9 cellular contexts compared by ENCODE assay signal in the genomic region with DNA sequence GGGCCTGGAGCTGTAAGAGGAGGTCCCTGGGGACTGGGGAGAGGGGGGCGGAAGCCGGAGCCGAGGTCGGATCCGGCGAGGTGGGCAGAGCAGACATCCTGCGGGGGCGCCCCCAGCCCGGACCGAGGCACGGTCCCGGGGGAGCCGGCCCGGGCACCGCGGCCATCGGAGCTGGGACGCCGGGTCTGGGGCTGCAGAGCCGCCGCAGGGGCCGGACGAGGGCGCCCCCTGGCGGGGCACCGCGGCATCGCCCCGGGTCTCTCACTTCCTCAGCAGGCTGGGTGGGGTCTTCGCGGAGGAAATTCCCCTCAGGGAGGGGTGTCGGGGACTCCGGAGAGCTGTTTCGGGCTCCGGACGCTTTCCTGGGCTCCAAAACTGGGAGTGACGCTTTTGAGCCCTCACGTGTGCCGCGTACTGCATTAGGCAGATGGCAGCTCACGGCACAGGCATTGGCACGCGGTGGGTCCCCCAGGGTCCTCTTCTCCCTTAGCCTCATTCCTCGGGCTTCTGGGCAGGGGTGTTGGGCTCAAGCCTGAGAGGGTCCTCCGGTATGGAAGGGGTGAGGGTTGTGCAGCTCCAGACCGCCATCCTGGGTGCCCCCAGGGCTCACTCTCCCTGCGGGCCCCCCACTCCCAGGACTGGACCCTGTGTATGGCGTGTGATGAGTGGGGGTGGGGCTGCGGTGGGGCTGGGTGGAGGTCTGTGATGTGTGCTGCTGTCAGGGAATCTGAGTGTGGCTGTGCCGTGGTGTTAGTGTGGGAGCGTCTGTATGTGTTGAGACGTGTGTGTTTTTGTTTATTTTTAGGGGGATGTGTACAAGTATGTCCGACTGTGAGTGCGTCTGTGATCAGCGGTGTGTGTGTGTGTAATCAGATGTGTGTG. TPM values are rescaled to one million over a fixed set of nuclear protein-coding genes. Genes with fewer than 3 reads are reported as not detected.
DNase-seq lines count a peak whose midpoint lies in the region; ATAC-seq, FAIRE-seq and TF ChIP-seq lines count a peak whose summit lies in the region.
"Had no signal": no experiment of that assay in that cellular context is flagged by ENCODE, and none has a peak within 500 bp of the region (broad histone marks: within the 10 kb centered on the region; RNA-seq: fewer than 3 reads in every experiment).

No MANE protein-coding gene starts in this region.

- no peaks in the 10 kb centered on the region for H3K36me3 ChIP-seq in upper lobe of left lung
- H3K36me3 ChIP-seq: SJSA1 had no signal

- FAIRE-seq in D721Med (lab: Jason Lieb, UNC) = no peak

- intact Hi-C loops in activated CD8-positive, alpha-beta T cell treated with anti-CD3 and anti-CD28 coated beads for 36 hours (cut with micrococcal nuclease) = loop anchor here (5.0 kb wide), 1 partner anchor 84 kb away; no protein-coding TSS in a partner anchor

- TF ChIP-seq POLR2A in upper lobe of left lung (IDR thresholded peaks at IDR 0.05) = no peak

- peak overlapping the region; percentile 28 for H3K4me3 ChIP-seq in epithelial cell of esophagus (ENCODE audit: low read length)
- H3K4me3 ChIP-seq in upper lobe of left lung = peak overlapping the region in 3 of 4 donors; percentile 4 to 42 (median 39)
- H3K4me3 ChIP-seq: SJSA1 had no signal

- H3K4me1 ChIP-seq in upper lobe of left lung = peaks cover 19 to 29% (median 28%) of the 10 kb centered on the region in 4 donors

- peaks cover 15% of the 10 kb centered on the region for H3K4me1 Mint-ChIP-seq in activated CD8-positive, alpha-beta T cell treated with anti-CD3 and anti-CD28 coated beads for 36 hours (ENCODE audit: low read depth)
- peaks cover 9 to 26% (median 13%) of the 10 kb centered on the region in 3 donors for H3K4me1 Mint-ChIP-seq in naive B cell

- H3K9me3 Mint-ChIP-seq in activated CD8-positive, alpha-beta T cell treated with anti-CD3 and anti-CD28 coated beads for 36 hours = no peaks in the 10 kb centered on the region
- peaks cover 0 to 6% (median 2%) of the 10 kb centered on the region in 7 donors for H3K9me3 Mint-ChIP-seq in naive B cell

- H3K27me3 ChIP-seq in upper lobe of left lung = peaks cover 2 to 35% (median 13%) of the 10 kb centered on the region in 4 donors

- H3K27ac Mint-ChIP-seq in activated CD8-positive, alpha-beta T cell treated with anti-CD3 and anti-CD28 coated beads for 36 hours = no peak overlapping the region
- H3K27ac Mint-ChIP-seq in naive B cell = peak overlapping the region in 3 of 6 donors; percentile 0 to 60 (median 16)

- H3K36me3 Mint-ChIP-seq in activated CD8-positive, alpha-beta T cell treated with anti-CD3 and anti-CD28 coated beads for 36 hours (ENCODE audit: low read depth) = no peaks in the 10 kb centered on the region
- no peaks in the 10 kb centered on the region for H3K36me3 Mint-ChIP-seq in naive B cell

- H3K27me3 Mint-ChIP-seq in activated CD8-positive, alpha-beta T cell treated with anti-CD3 and anti-CD28 coated beads for 36 hours = peaks cover 60% of the 10 kb centered on the region
- peaks cover 41 to 86% (median 55%) of the 10 kb centered on the region in 3 donors for H3K27me3 Mint-ChIP-seq in naive B cell

- H3K4me3 Mint-ChIP-seq in activated CD8-positive, alpha-beta T cell treated with anti-CD3 and anti-CD28 coated beads for 36 hours = peak overlapping the region; percentile 44
- H3K4me3 Mint-ChIP-seq in naive B cell = peak overlapping the region; percentile 57 to 86 (median 75)

- CTCF ChIA-PET in activated CD8-positive, alpha-beta T cell treated with anti-CD3 and anti-CD28 coated beads for 36 hours (lab: Charles Lee) = interaction anchor here (0.6 to 3.3 kb wide), 39 partner anchors 9 to 824 kb away, joined by 3 to 47 read pairs (median 4); no protein-coding TSS in a partner anchor

- peak; percentile 56 for TF ChIP-seq CTCF in D721Med (IDR thresholded peaks at IDR 0.05; ENCODE audit: insufficient read depth, missing control alignments)
- peak; percentile 99 for TF ChIP-seq CTCF in activated CD8-positive, alpha-beta T cell treated with anti-CD3 and anti-CD28 coated beads for 36 hours (IDR thresholded peaks at IDR 0.05)
- TF ChIP-seq CTCF in epithelial cell of esophagus (IDR thresholded peaks at IDR 0.05; ENCODE audit: insufficient read depth, low read depth, low read length, missing control alignments) = peak; percentile 62
- TF ChIP-seq CTCF in upper lobe of left lung (IDR thresholded peaks at IDR 0.05) = peak; percentile 91 to 97 (median 94)

- no peak for TF ChIP-seq EP300 in upper lobe of left lung (IDR thresholded peaks at IDR 0.05)

- ATAC-seq in activated CD8-positive, alpha-beta T cell treated with anti-CD3 and anti-CD28 coated beads for 36 hours = peak; percentile 58
- ATAC-seq in naive B cell (ENCODE audit: low read depth in 2 of 2) = peak; percentile 58 to 59
- ATAC-seq in upper lobe of left lung (ENCODE audit: low FRiP score in 2 of 2) = peak; percentile 34 to 82
- ATAC-seq in HG03354 (IDR thresholded peaks at IDR 0.05; ENCODE audit: poor library complexity, severe bottlenecking, unreplicated experiment) = no peak
- no peak for ATAC-seq in HG02981 (IDR thresholded peaks at IDR 0.05; ENCODE audit: unreplicated experiment)

- H3K27ac ChIP-seq in upper lobe of left lung = no peak overlapping the region
- H3K27ac ChIP-seq: SJSA1 had no signal

- POLR2A ChIA-PET in activated CD8-positive, alpha-beta T cell treated with anti-CD3 and anti-CD28 coated beads for 36 hours (lab: Charles Lee) = interaction anchor here (1.0 to 1.5 kb wide), 2 partner anchors 14 to 114 kb away, joined by 3 to 4 read pairs; no protein-coding TSS in a partner anchor

- WGBS in upper lobe of left lung, 2 donors = 13 to 25% methylated on average over 12 to 24 of the region's 55 CpGs

- DNase-seq in D721Med (ENCODE audit: insufficient read length, low spot score) (peak; percentile 85), HuH-7.5 (ENCODE audit: low spot score) (peak; percentile 93), epithelial cell of esophagus (ENCODE audit: low read depth) (no peak), naive B cell (peak; percentile 46), upper lobe of left lung (peak; percentile 60 to 94)
- DNase-seq in activated CD8-positive, alpha-beta T cell treated with anti-CD3 and anti-CD28 coated beads for 36 hours = peak; percentile 59

- H3K9me3 ChIP-seq in upper lobe of left lung = no peaks in the 10 kb centered on the region
- H3K9me3 ChIP-seq: SJSA1 had no signal

RNA-seq across cellular contexts. Expression of a gene that starts 29.6 kb away (rescaled TPM):
- not detected for total RNA-seq in activated CD8-positive, alpha-beta T cell treated with anti-CD3 and anti-CD28 coated beads for 36 hours
- under 1 TPM in 1 of 6 donors, not detected in 5; 0.27 TPM for polyA plus RNA-seq in naive B cell (ENCODE audit: low read depth in 6 of 6)
- not detected for total RNA-seq in upper lobe of left lung

Comparison
In these comparisons a context has a peak if more than half of its experiments do, and no peak if none do; other contexts are left out.
1. ATAC-seq: peak in activated CD8-positive, alpha-beta T cell treated with anti-CD3 and anti-CD28 coated beads for 36 hours (single experiment), naive B cell (2 of 2) and upper lobe of left lung (2 of 2); none in HG03354 (single experiment) and HG02981 (single experiment).
2. Peak in every context shown above with its lines, with median percentiles within 50 percentile points of each other: CTCF ChIP-seq.